In genomic region chr14:99255621-99256482, GRCh38 we compare ENCODE assay signal across 2 cellular contexts.
TF ChIP-seq lines count a peak whose summit lies in the region.

No MANE protein-coding gene starts in this region.

TF ChIP-seq in GM23338, 12 proteins besides CTCF, POLR2A, EP300 and RAD21:
- TF ChIP-seq STAT1 (IDR thresholded peaks at IDR 0.05; ENCODE audit: unreplicated experiment) (no peak), ZNF462 (CRISPR knock-in tag; IDR thresholded peaks at IDR 0.05) (no peak), ZNF331 (CRISPR knock-in tag; IDR thresholded peaks at IDR 0.05; ENCODE audit: low read depth) (no peak), ZNF114 (CRISPR knock-in tag; IDR thresholded peaks at IDR 0.05) (no peak), EZH2phosphoT487 (IDR thresholded peaks at IDR 0.05; ENCODE audit: unreplicated experiment) (no peak)
TF ChIP-seq in GM23338: peak in this region for 0.

TF ChIP-seq in WTC11, 78 proteins besides CTCF, POLR2A, EP300 and RAD21:
- TF ChIP-seq ZNF232 (CRISPR knock-in tag; IDR thresholded peaks at IDR 0.05) = no peak
- TF ChIP-seq ELF4 (CRISPR knock-in tag; IDR thresholded peaks at IDR 0.05; ENCODE audit: low read depth) = no peak
- TF ChIP-seq E2F5 (CRISPR knock-in tag; IDR thresholded peaks at IDR 0.05) = no peak
- no peak for TF ChIP-seq MLX (CRISPR knock-in tag; IDR thresholded peaks at IDR 0.05)
- no peak for TF ChIP-seq ZNF121 (CRISPR knock-in tag; IDR thresholded peaks at IDR 0.05)
